Comparison of ENCODE assay signal across 1 cellular context in genomic region chr3:65875395-65876027, GRCh38.
A peak's percentile ranks its signal among the peaks of the same experiment; 100 is the strongest.
TF ChIP-seq lines count a peak whose summit lies in the region.

No MANE protein-coding gene starts in this region.

TF ChIP-seq in HepG2, 621 proteins besides CTCF, POLR2A, EP300 and RAD21 (continued from another document and continues in another):
- TF ChIP-seq ARID5B (CRISPR knock-in tag; IDR thresholded peaks at IDR 0.05) (peak; percentile 79), MTERF4 (CRISPR knock-in tag; IDR thresholded peaks at IDR 0.05) (no peak), RBM22 (optimal IDR thresholded peaks at IDR 0.05; ENCODE audit: low read length) (no peak), TBX3 (IDR thresholded peaks at IDR 0.05; ENCODE audit: borderline replicate concordance) (no peak), DR1 (CRISPR knock-in tag; IDR thresholded peaks at IDR 0.05) (no peak), PAXIP1 (CRISPR knock-in tag; conservative IDR thresholded peaks at IDR 0.05) (peak; percentile 52), SRSF4 (IDR thresholded peaks at IDR 0.05; ENCODE audit: low read depth, low read length, poor library complexity, severe bottlenecking) (no peak), TP53 (CRISPR knock-in tag; conservative IDR thresholded peaks at IDR 0.05) (no peak), ZNF333 (CRISPR knock-in tag; IDR thresholded peaks at IDR 0.05; ENCODE audit: borderline replicate concordance) (no peak), ELF3 (CRISPR knock-in tag; IDR thresholded peaks at IDR 0.05) (no peak), ZNF800 (CRISPR knock-in tag; IDR thresholded peaks at IDR 0.05) (no peak), ADNP (CRISPR knock-in tag; IDR thresholded peaks at IDR 0.05) (no peak), ZSCAN25 (CRISPR knock-in tag; IDR thresholded peaks at IDR 0.05) (no peak), ZNF34 (CRISPR knock-in tag; IDR thresholded peaks at IDR 0.05; ENCODE audit: borderline replicate concordance) (no peak), SKIL (CRISPR knock-in tag; IDR thresholded peaks at IDR 0.05; ENCODE audit: borderline replicate concordance) (no peak), ZNF3 (CRISPR knock-in tag; IDR thresholded peaks at IDR 0.05) (no peak), ZNF841 (CRISPR knock-in tag; IDR thresholded peaks at IDR 0.05; ENCODE audit: borderline replicate concordance) (no peak), REPIN1 (CRISPR knock-in tag; IDR thresholded peaks at IDR 0.05; ENCODE audit: borderline replicate concordance, low read depth) (no peak), ZNF563 (CRISPR knock-in tag; IDR thresholded peaks at IDR 0.05) (no peak), FOXP1 (IDR thresholded peaks at IDR 0.05) (no peak), FOXP1 (CRISPR knock-in tag; IDR thresholded peaks at IDR 0.05) (peak; percentile 28; the same call in 1 of the 2 replicates), ZNF709 (CRISPR knock-in tag; IDR thresholded peaks at IDR 0.05) (no peak), ZNF317 (CRISPR knock-in tag; IDR thresholded peaks at IDR 0.05) (no peak), TFE3 (CRISPR knock-in tag; IDR thresholded peaks at IDR 0.05) (peak; percentile 68), ATF3 (CRISPR knock-in tag; IDR thresholded peaks at IDR 0.05) (no peak), KLF12 (CRISPR knock-in tag; IDR thresholded peaks at IDR 0.05; ENCODE audit: borderline replicate concordance) (no peak), YY1 (IDR thresholded peaks at IDR 0.05; ENCODE audit: insufficient read depth, insufficient replicate concordance, low read depth, low read length) (no peak), NFYC (CRISPR knock-in tag; IDR thresholded peaks at IDR 0.05) (no peak), ZBTB25 (CRISPR knock-in tag; IDR thresholded peaks at IDR 0.05) (no peak), ZFP62 (CRISPR knock-in tag; IDR thresholded peaks at IDR 0.05) (no peak), TARDBP (CRISPR knock-in tag; IDR thresholded peaks at IDR 0.05) (no peak), CENPT (CRISPR knock-in tag; IDR thresholded peaks at IDR 0.05; ENCODE audit: low read depth) (no peak), CHD4 (IDR thresholded peaks at IDR 0.05; ENCODE audit: borderline replicate concordance, low read length) (no peak), CHD2 (IDR thresholded peaks at IDR 0.05; ENCODE audit: low read depth, low read length) (no peak), POGK (CRISPR knock-in tag; conservative IDR thresholded peaks at IDR 0.05) (no peak), GMEB2 (CRISPR knock-in tag; IDR thresholded peaks at IDR 0.05; ENCODE audit: low read depth) (no peak), SIX4 (CRISPR knock-in tag; IDR thresholded peaks at IDR 0.05) (no peak), MAFK (conservative IDR thresholded peaks at IDR 0.05 in 1 of 2, IDR thresholded peaks at IDR 0.05 in 1 of 2; ENCODE audit: low read length in 2 of 2) (no peak), HMG20A (CRISPR knock-in tag; IDR thresholded peaks at IDR 0.05; ENCODE audit: borderline replicate concordance) (peak; percentile 27; the same call in 1 of the 2 replicates), ZNF672 (CRISPR knock-in tag; IDR thresholded peaks at IDR 0.05) (no peak), PRPF4 (IDR thresholded peaks at IDR 0.05; ENCODE audit: low read depth, low read length, poor library complexity, severe bottlenecking) (no peak), HOXA5 (CRISPR knock-in tag; IDR thresholded peaks at IDR 0.05) (no peak), IKZF5 (CRISPR knock-in tag; IDR thresholded peaks at IDR 0.05) (no peak), HDAC6 (IDR thresholded peaks at IDR 0.05; ENCODE audit: low read depth, low read length) (no peak), ZFP36L1 (CRISPR knock-in tag; IDR thresholded peaks at IDR 0.05) (no peak)
